In genomic region chr11:119207607-119208006, GRCh38 we compare ENCODE assay signal across 1 cellular context.
TF ChIP-seq lines count a peak whose summit lies in the region.

No MANE protein-coding gene starts in this region.

TF ChIP-seq in WTC11, 78 proteins besides CTCF, POLR2A, EP300 and RAD21 (continued from another document):
- TF ChIP-seq FOXP4 (CRISPR knock-in tag; IDR thresholded peaks at IDR 0.05) (no peak), PRRX2 (CRISPR knock-in tag; IDR thresholded peaks at IDR 0.05) (no peak), ZNF281 (CRISPR knock-in tag; IDR thresholded peaks at IDR 0.05) (no peak), ZNF671 (CRISPR knock-in tag; IDR thresholded peaks at IDR 0.05) (no peak)
